9 cellular contexts compared by ENCODE assay signal in the genomic region with DNA sequence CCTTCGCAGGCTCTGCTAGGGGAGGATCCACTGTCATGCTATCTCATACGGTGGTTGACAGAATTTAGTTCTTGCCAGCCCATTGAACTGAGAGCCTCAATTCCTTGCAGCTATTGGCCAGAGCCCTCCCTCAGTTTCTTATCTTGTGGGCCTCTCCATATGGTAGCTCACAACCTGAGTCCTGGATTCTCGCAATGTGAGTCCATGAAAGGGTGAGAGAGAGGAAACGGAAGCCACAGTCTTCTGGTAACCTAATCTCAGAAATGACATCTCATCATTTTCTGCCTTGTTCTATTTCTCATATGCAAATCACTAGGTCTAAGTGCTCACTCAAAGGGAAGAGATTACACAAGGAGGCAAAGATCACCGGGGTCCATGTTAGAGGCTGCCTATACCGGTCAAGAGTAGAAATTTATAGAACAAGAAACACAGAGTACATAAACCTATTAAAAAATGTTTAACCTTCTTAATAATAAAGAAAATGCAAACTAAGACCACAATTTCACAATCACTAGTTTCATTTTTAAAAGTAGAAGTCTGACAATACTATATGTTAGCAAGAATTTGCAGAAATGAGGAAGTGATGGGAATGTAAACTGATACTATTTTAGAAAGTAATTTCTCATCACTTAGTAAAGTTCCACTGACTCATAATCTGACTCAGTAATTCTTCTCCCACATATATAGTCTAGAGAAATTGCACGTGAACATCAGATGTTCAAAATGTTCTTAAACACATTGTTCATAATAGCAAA.
DNase-seq lines count a peak whose midpoint lies in the region; ATAC-seq and TF ChIP-seq lines count a peak whose summit lies in the region.
"Had no signal": no experiment of that assay in that cellular context is flagged by ENCODE, and none has a peak within 500 bp of the region (broad histone marks: within the 10 kb centered on the region; RNA-seq: fewer than 3 reads in every experiment).

No MANE protein-coding gene starts in this region.

- no peak overlapping the region for H3K27ac Mint-ChIP-seq in activated T-helper 17 cell treated with anti-CD3 and anti-CD28 coated beads, Interleukin-2, amount 50 U/mL, for 72 hours

- H3K9ac ChIP-seq in neuronal stem cell (ENCODE audit: low read depth, low read length, poor library complexity) = no peak overlapping the region

- TF ChIP-seq CTCF in GM20000 (IDR thresholded peaks at IDR 0.05; ENCODE audit: extremely low read depth, missing control alignments) = no peak

- H3K4ac ChIP-seq in neuronal stem cell (ENCODE audit: low read length) = no peak overlapping the region

- H3K4me1 ChIP-seq in neuronal stem cell (ENCODE audit: control insufficient read depth in 2 of 2, insufficient read depth in 1 of 2, low read depth in 1 of 2, low read length in 2 of 2) = no peaks in the 10 kb centered on the region

- no peak overlapping the region for H3K23ac ChIP-seq in neuronal stem cell (ENCODE audit: low read depth, low read length, poor library complexity)

- H2BK120ac ChIP-seq in neuronal stem cell (ENCODE audit: low read depth, low read length) = no peak overlapping the region

- H4K8ac ChIP-seq in neuronal stem cell (ENCODE audit: low read depth, low read length) = no peak overlapping the region

- no peaks in the 10 kb centered on the region for H3K27me3 ChIP-seq in neuronal stem cell (ENCODE audit: control insufficient read depth in 3 of 3, insufficient read depth in 3 of 3, low read depth in 1 of 3, low read length in 3 of 3)
- H3K27me3 ChIP-seq: heart left ventricle had no signal

- H3K4me2 ChIP-seq in neuronal stem cell (ENCODE audit: insufficient read depth, low read length, poor library complexity, severe bottlenecking) = no peak overlapping the region

- H3K9me3 ChIP-seq in neuronal stem cell (replicated peaks in 1 of 2; ENCODE audit: control insufficient read depth in 2 of 2, insufficient read depth in 1 of 2, low read depth in 1 of 2, low read length in 2 of 2) = no peaks in the 10 kb centered on the region

- no peak overlapping the region for H3K18ac ChIP-seq in neuronal stem cell (ENCODE audit: low read length)

- no peak overlapping the region for H2BK5ac ChIP-seq in neuronal stem cell (ENCODE audit: low read length)

- H4K91ac ChIP-seq in neuronal stem cell (ENCODE audit: low read depth, low read length, poor library complexity) = no peak overlapping the region

- no peak overlapping the region for H2BK15ac ChIP-seq in neuronal stem cell (ENCODE audit: low read length)

- H3K36me3 ChIP-seq in neuronal stem cell (replicated peaks in 1 of 2; ENCODE audit: control insufficient read depth in 2 of 2, insufficient read depth in 2 of 2, low read length in 2 of 2) = no peaks in the 10 kb centered on the region
- H3K36me3 ChIP-seq: heart left ventricle had no signal

- H3K27ac ChIP-seq in neuronal stem cell (replicated peaks; ENCODE audit: low read length) = no peak overlapping the region

- ATAC-seq in HG03442 (IDR thresholded peaks at IDR 0.05; ENCODE audit: unreplicated experiment) = peak; percentile 90
- peak; percentile 79 for ATAC-seq in activated T-helper 17 cell treated with anti-CD3 and anti-CD28 coated beads, Interleukin-2, amount 50 U/mL, for 72 hours (replicated peaks)
- peak; percentile 61 for ATAC-seq in stimulated activated naive CD8-positive, alpha-beta T cell treated with anti-CD3 and anti-CD28 coated beads, Interleukin-15, Interleukin-2, amounts not matched to agents 100 U/mL and 50 U/mL, for 24 hours

- H2AFZ ChIP-seq in neuronal stem cell (ENCODE audit: low read length) = no peak overlapping the region

- no peak overlapping the region for H2AK5ac ChIP-seq in neuronal stem cell (ENCODE audit: low read depth, low read length)

- H3K27me3 Mint-ChIP-seq in activated T-helper 17 cell treated with anti-CD3 and anti-CD28 coated beads, Interleukin-2, amount 50 U/mL, for 72 hours = no peaks in the 10 kb centered on the region

- WGBS in neuronal stem cell (ENCODE audit: extremely low coverage in 2 of 2, insufficient read length in 2 of 2, insufficient replicate concordance in 1 of 2), 2 donors = no CpG with 5 or more reads among the region's 7 CpGs

- no peaks in the 10 kb centered on the region for H3K4me1 Mint-ChIP-seq in activated T-helper 17 cell treated with anti-CD3 and anti-CD28 coated beads, Interleukin-2, amount 50 U/mL, for 72 hours

- H3K9me3 Mint-ChIP-seq in activated T-helper 17 cell treated with anti-CD3 and anti-CD28 coated beads, Interleukin-2, amount 50 U/mL, for 72 hours = peaks cover 10% of the 10 kb centered on the region

- H3K36me3 Mint-ChIP-seq in activated T-helper 17 cell treated with anti-CD3 and anti-CD28 coated beads, Interleukin-2, amount 50 U/mL, for 72 hours (ENCODE audit: low read depth) = no peaks in the 10 kb centered on the region

- H3K79me1 ChIP-seq in neuronal stem cell (ENCODE audit: low read depth, low read length) = no peaks in the 10 kb centered on the region

- no peak overlapping the region for H3K4me3 ChIP-seq in neuronal stem cell (ENCODE audit: low read length in 2 of 2)

- H3K14ac ChIP-seq in neuronal stem cell (ENCODE audit: low read length) = no peak overlapping the region

- H2BK12ac ChIP-seq in neuronal stem cell (ENCODE audit: low read length) = no peak overlapping the region

- DNase-seq in EL = peak; percentile 70
- peak; percentile 16 for DNase-seq in GM20000 (ENCODE audit: low spot score)
- DNase-seq in stimulated activated naive CD8-positive, alpha-beta T cell treated with anti-CD3 and anti-CD28 coated beads, Interleukin-15, Interleukin-2, amounts not matched to agents 100 U/mL and 50 U/mL, for 24 hours = peak; percentile 2
- no peak for DNase-seq in neuronal stem cell (ENCODE audit: low spot score)
- DNase-seq in pons (ENCODE audit: low spot score) = no peak
- no peak for DNase-seq in NCI-H2081 (lab: John Stamatoyannopoulos, UW)
- DNase-seq: heart left ventricle had no signal

- H3K4me3 Mint-ChIP-seq in activated T-helper 17 cell treated with anti-CD3 and anti-CD28 coated beads, Interleukin-2, amount 50 U/mL, for 72 hours = peak overlapping the region; percentile 1

Comparison
In these comparisons a context has a peak if more than half of its experiments do, and no peak if none do; other contexts are left out.
1. DNase-seq: peak in EL (single experiment), GM20000 (single experiment) and stimulated activated naive CD8-positive, alpha-beta T cell treated with anti-CD3 and anti-CD28 coated beads, Interleukin-15, Interleukin-2, amounts not matched to agents 100 U/mL and 50 U/mL, for 24 hours (single experiment); none in neuronal stem cell (single experiment), pons (single experiment) and NCI-H2081 (0 of 2).
2. Peak in every context shown above with its lines, with median percentiles within 50 percentile points of each other: ATAC-seq.